ENCODE assay signal across 16 cellular contexts in genomic region chr3:182620715-182621434, GRCh38.
DNase-seq lines count a peak whose midpoint lies in the region; ATAC-seq and TF ChIP-seq lines count a peak whose summit lies in the region.
"Had no signal": no experiment of that assay in that cellular context is flagged by ENCODE, and none has a peak within 500 bp of the region (broad histone marks: within the 10 kb centered on the region; RNA-seq: fewer than 3 reads in every experiment).

No MANE protein-coding gene starts in this region.

- H3K27ac ChIP-seq in MM.1S (ENCODE audit: low read length), result peak overlapping the region; percentile 9; the same call in 1 of the 2 replicates
- peak overlapping the region in 3 of 4 donors; percentile 7 to 66 (median 9) for H3K27ac ChIP-seq in esophagus squamous epithelium
- H3K27ac ChIP-seq: SJCRH30 had no signal

- H3K4me3 ChIP-seq in MM.1S (ENCODE audit: low read length), result no peak overlapping the region
- H3K4me3 ChIP-seq in esophagus squamous epithelium, result no peak overlapping the region
- no peak overlapping the region for H3K4me3 ChIP-seq in mucosa of descending colon
- H3K4me3 ChIP-seq: K562, SJCRH30 had no signal

- TF ChIP-seq POLR2A in esophagus squamous epithelium (IDR thresholded peaks at IDR 0.05), result no peak

- H3K9me2 ChIP-seq in MM.1S (replicated peaks; ENCODE audit: insufficient read depth, low read length), result no peaks in the 10 kb centered on the region

- H3K9ac ChIP-seq in MM.1S (ENCODE audit: low read length), result no peak overlapping the region

- H3F3A ChIP-seq in MM.1S (ENCODE audit: insufficient read depth, low read length), result peaks cover 4% of the 10 kb centered on the region

- H3K4me2 ChIP-seq in MM.1S (ENCODE audit: low read depth, low read length), result peak overlapping the region; percentile 25; the same call in 1 of the 2 replicates

- H3K4me1 ChIP-seq in MM.1S (ENCODE audit: low read length) (peaks cover 38% of the 10 kb centered on the region), esophagus squamous epithelium (peaks cover 0 to 45% (median 0%) of the 10 kb centered on the region in 3 donors), mucosa of descending colon (ENCODE audit: low read depth) (no peaks in the 10 kb centered on the region)

- intact Hi-C loops in esophagus squamous epithelium (cut with DNase I) (no loop called here), mucosa of descending colon (cut with DNase I, micrococcal nuclease) (no loop called here), left ventricle myocardium superior (cut with micrococcal nuclease) (no loop called here)

- DNase-seq in MM.1S, result peak; percentile 34
- no peak for DNase-seq in esophagus squamous epithelium (lab: John Stamatoyannopoulos, UW)
- no peak for DNase-seq in mucosa of descending colon
- DNase-seq in left ventricle myocardium superior, result no peak
- DNase-seq in retina, result no peak
- no peak for DNase-seq in activated effector memory CD4-positive, alpha-beta T cell treated with Interleukin-2 at 50 U/mL for 16 hours
- DNase-seq: DMS153, DND-41, Kasumi-1, NCI-H446, PC-3, SJCRH30 had no signal

- TF ChIP-seq CTCF in MM.1S (IDR thresholded peaks at IDR 0.05; ENCODE audit: low read length) (no peak), esophagus squamous epithelium (IDR thresholded peaks at IDR 0.05) (no peak), mucosa of descending colon (IDR thresholded peaks at IDR 0.05) (no peak)

- H3K79me2 ChIP-seq in MM.1S (ENCODE audit: low read length), result no peaks in the 10 kb centered on the region

- no peaks in the 10 kb centered on the region for H4K20me1 ChIP-seq in MM.1S (ENCODE audit: insufficient read depth, low read length)

- ATAC-seq in mucosa of descending colon (peak; percentile 57), left ventricle myocardium superior (no peak), HG02571 (IDR thresholded peaks at IDR 0.05; ENCODE audit: unreplicated experiment) (no peak)
- ATAC-seq: K562, PC-3, Right ventricle myocardium inferior, SK-N-SH treated with all-trans-retinoic acid at 6 μM for 48 hours had no signal

- H2AFZ ChIP-seq in MM.1S (ENCODE audit: low read length), result peak overlapping the region; percentile 2; the same call in 1 of the 2 replicates

- no peaks in the 10 kb centered on the region for H3K9me3 ChIP-seq in MM.1S (replicated peaks; ENCODE audit: insufficient read depth, low read length)
- H3K9me3 ChIP-seq in esophagus squamous epithelium, result no peaks in the 10 kb centered on the region
- H3K9me3 ChIP-seq in mucosa of descending colon, result no peaks in the 10 kb centered on the region
- H3K9me3 ChIP-seq: SJCRH30 had no signal

- H3K36me3 ChIP-seq in MM.1S (replicated peaks; ENCODE audit: insufficient read depth, low read length), result no peaks in the 10 kb centered on the region
- no peaks in the 10 kb centered on the region for H3K36me3 ChIP-seq in esophagus squamous epithelium
- no peaks in the 10 kb centered on the region for H3K36me3 ChIP-seq in mucosa of descending colon (ENCODE audit: low read depth)
- H3K36me3 ChIP-seq: SJCRH30 had no signal

- H3K27me3 ChIP-seq in MM.1S (replicated peaks; ENCODE audit: insufficient read depth, low read length) (no peaks in the 10 kb centered on the region), esophagus squamous epithelium (no peaks in the 10 kb centered on the region)
- H3K27me3 ChIP-seq: SJCRH30 had no signal
